Comparison of ENCODE assay signal across 15 cellular contexts in the genomic region with DNA sequence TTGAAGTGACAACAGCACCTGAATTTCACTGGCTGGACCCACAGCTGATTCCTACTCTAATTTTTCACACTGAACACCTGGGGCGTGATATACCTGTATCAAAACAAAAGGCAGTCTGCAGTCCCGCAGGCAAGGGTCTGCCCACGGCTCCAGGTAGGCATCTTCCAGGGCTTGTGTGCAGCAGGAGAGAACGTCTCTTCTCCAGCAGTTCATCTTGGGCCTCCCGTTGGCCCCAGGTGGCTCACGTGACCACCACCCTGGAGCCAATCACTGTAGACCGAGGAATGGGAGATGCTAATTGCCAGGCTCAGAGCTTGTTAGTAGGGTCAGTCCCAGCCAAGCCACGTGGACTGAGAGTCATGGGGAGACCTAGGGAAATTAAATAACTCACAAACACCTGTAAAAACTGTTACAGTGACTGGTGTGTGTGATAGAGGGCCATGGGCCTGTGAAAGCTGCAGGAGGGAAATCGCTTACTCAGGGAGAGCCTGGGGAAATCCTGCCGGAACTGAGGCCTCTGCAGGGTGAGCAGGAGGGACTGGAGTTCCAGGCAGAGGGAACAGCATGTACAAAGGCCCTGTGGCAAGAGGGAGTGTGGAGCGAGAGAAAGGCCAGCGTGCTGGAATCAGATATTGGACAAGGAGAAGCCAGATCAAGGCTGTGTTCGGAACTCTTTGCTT.
"Had no signal": no experiment of that assay in that cellular context is flagged by ENCODE, and none has a peak within 500 bp of the region (broad histone marks: within the 10 kb centered on the region; RNA-seq: fewer than 3 reads in every experiment).

No MANE protein-coding gene starts in this region.

- H3K27me3 ChIP-seq: cardiac muscle cell, hepatocyte had no signal

- ATAC-seq: activated CD8-positive, alpha-beta T cell treated with anti-CD3 and anti-CD28 coated beads for 36 hours; activated T-cell treated with anti-CD3 and anti-CD28 coated beads, Interleukin-2, amount 50 U/mL, for 72 hours; left lung; naive thymus-derived CD8-positive, alpha-beta T cell; stimulated activated naive CD8-positive, alpha-beta T cell treated with anti-CD3 and anti-CD28 coated beads, Interleukin-15, Interleukin-2, amounts not matched to agents 100 U/mL and 50 U/mL, for 24 hours had no signal

- H3K27ac Mint-ChIP-seq: activated CD8-positive, alpha-beta T cell treated with anti-CD3 and anti-CD28 coated beads for 36 hours; activated naive CD4-positive, alpha-beta T cell treated with anti-CD3 and anti-CD28 coated beads for 36 hours; activated T-cell treated with anti-CD3 and anti-CD28 coated beads, Interleukin-2, amount 50 U/mL, for 72 hours; progenitor cell of endocrine pancreas had no signal

- H3K4me3 ChIP-seq: cardiac muscle cell, hepatocyte, left lung, skin epidermis, transverse colon had no signal

- H3K36me3 ChIP-seq: cardiac muscle cell, left lung, transverse colon had no signal

- H3K79me2 ChIP-seq: hepatocyte had no signal

- DNase-seq: activated CD8-positive, alpha-beta T cell treated with anti-CD3 and anti-CD28 coated beads for 36 hours; activated naive CD4-positive, alpha-beta T cell treated with anti-CD3 and anti-CD28 coated beads for 36 hours; activated T-cell treated with anti-CD3 and anti-CD28 coated beads, Interleukin-2, amount 50 U/mL, for 72 hours; left lung; naive thymus-derived CD8-positive, alpha-beta T cell; right cardiac atrium; stimulated activated naive CD8-positive, alpha-beta T cell treated with anti-CD3 and anti-CD28 coated beads, Interleukin-15, Interleukin-2, amounts not matched to agents 100 U/mL and 50 U/mL, for 24 hours; T-helper 9 cell; transverse colon had no signal

- FAIRE-seq: astrocyte, keratinocyte had no signal

- H3K27ac ChIP-seq: cardiac muscle cell, left lung, transverse colon had no signal

- H3K4me1 ChIP-seq: left lung, transverse colon had no signal

- H3K4me2 ChIP-seq: hepatocyte had no signal

- H2AFZ ChIP-seq: hepatocyte had no signal

- H3K4me3 Mint-ChIP-seq: activated CD8-positive, alpha-beta T cell treated with anti-CD3 and anti-CD28 coated beads for 36 hours; activated naive CD4-positive, alpha-beta T cell treated with anti-CD3 and anti-CD28 coated beads for 36 hours; naive thymus-derived CD8-positive, alpha-beta T cell had no signal
